ENCODE assay signal across 17 cellular contexts in the genomic region with DNA sequence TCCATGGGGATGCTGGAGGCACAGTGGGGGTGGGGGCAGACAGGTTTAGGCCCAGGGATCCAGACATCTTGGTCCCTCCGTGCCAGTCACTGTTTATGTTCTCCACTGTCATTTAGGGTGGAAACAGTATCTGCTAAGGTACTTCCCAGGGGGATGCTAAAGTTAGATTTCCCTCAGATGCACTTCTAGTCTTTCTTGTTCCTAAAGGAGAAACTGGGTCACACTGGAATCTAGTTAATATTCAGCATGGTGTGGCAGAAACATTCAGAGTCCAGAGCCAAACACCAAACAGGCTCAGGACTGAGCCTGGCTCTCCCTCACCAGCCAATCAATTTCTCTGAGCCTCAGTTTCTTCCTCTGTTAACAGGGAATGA.
DNase-seq lines count a peak whose midpoint lies in the region; TF ChIP-seq lines count a peak whose summit lies in the region.
"Had no signal": no experiment of that assay in that cellular context is flagged by ENCODE, and none has a peak within 500 bp of the region (broad histone marks: within the 10 kb centered on the region; RNA-seq: fewer than 3 reads in every experiment).

No MANE protein-coding gene starts in this region.

- no peaks in the 10 kb centered on the region for H3K36me3 Mint-ChIP-seq in nephron (ENCODE audit: low read depth)

- TF ChIP-seq CTCF in C4-2B (conservative IDR thresholded peaks at IDR 0.05) (no peak), nephron (IDR thresholded peaks at IDR 0.05; ENCODE audit: unreplicated experiment in 3 of 3) (no peak), stomach (IDR thresholded peaks at IDR 0.05) (no peak)

- H3K27me3 ChIP-seq in stomach = no peaks in the 10 kb centered on the region
- H3K27me3 ChIP-seq: BE2C had no signal

- no peak overlapping the region for H3K4me3 Mint-ChIP-seq in nephron
- H3K4me3 Mint-ChIP-seq: CD4-positive, alpha-beta memory T cell had no signal

- 40 to 62% (median 47%) methylated on average over 1 of the region's 1 CpG for WGBS in stomach, 5 donors

- TF ChIP-seq EP300 in stomach (IDR thresholded peaks at IDR 0.05) = no peak

- no peak overlapping the region for H3K4me3 ChIP-seq in stomach

- peak; percentile 60 for DNase-seq in cerebellar cortex (ENCODE audit: low spot score)
- DNase-seq in stomach = no peak
- no peak for DNase-seq in NK-92 treated with Interleukin-12 subunit alpha and Interleukin-12 subunit beta, amount 100 ng/mL, for 24 hours (lab: John Stamatoyannopoulos, UW)
- no peak for DNase-seq in ecto neural progenitor cell (ENCODE audit: low spot score)
- no peak for DNase-seq in middle frontal gyrus (ENCODE audit: extremely low spot score, low spot score)
- DNase-seq: BE2C; CD4-positive, alpha-beta memory T cell; GDM1; MV-4-11; NCI-H1105 treated with DMSO at 0.1 percent for 48 hours; NCI-H2171; NCI-H524 treated with DMSO at 0.1 percent for 48 hours; Right ventricle myocardium superior had no signal

- no peaks in the 10 kb centered on the region for H3K9me3 ChIP-seq in stomach
- H3K9me3 ChIP-seq: BE2C, Caco-2 had no signal

- no peak for TF ChIP-seq POLR2A in stomach (IDR thresholded peaks at IDR 0.05)

- H3K36me3 ChIP-seq in stomach = no peaks in the 10 kb centered on the region
- H3K36me3 ChIP-seq: BE2C had no signal

- peak overlapping the region in 2 of 3 experiments; percentile 18 to 35 for H3K27ac Mint-ChIP-seq in nephron

- H3K4me1 Mint-ChIP-seq in nephron = peaks cover 33% of the 10 kb centered on the region

- intact Hi-C loops in stomach (cut with DNase I; ENCODE audit: low total_unique reads) = no loop called here

- peaks cover 24 to 36% (median 33%) of the 10 kb centered on the region in 4 donors for H3K4me1 ChIP-seq in stomach
- H3K4me1 ChIP-seq: Caco-2 had no signal

- no peaks in the 10 kb centered on the region for H3K9me3 Mint-ChIP-seq in nephron
- H3K9me3 Mint-ChIP-seq: CD4-positive, alpha-beta memory T cell had no signal

- H3K27me3 Mint-ChIP-seq in nephron (ENCODE audit: low read depth) = peaks cover 10% of the 10 kb centered on the region
- H3K27me3 Mint-ChIP-seq: CD4-positive, alpha-beta memory T cell had no signal

- H3K27ac ChIP-seq in C4-2B = peak overlapping the region; percentile 64
- H3K27ac ChIP-seq in stomach = peak overlapping the region; percentile 25 to 55 (median 45)
- H3K27ac ChIP-seq: KMS-11 had no signal
